21 cellular contexts compared by ENCODE assay signal in genomic region chr1:11661105-11661504, GRCh38. TPM values are rescaled to one million over a fixed set of nuclear protein-coding genes. Genes with fewer than 3 reads are reported as not detected.
DNase-seq lines count a peak whose midpoint lies in the region; ATAC-seq, FAIRE-seq and TF ChIP-seq lines count a peak whose summit lies in the region.
"Had no signal": no experiment of that assay in that cellular context is flagged by ENCODE, and none has a peak within 500 bp of the region (broad histone marks: within the 10 kb centered on the region; RNA-seq: fewer than 3 reads in every experiment).

No MANE protein-coding gene starts in this region.

- H3K36me3 ChIP-seq in HCT116 (ENCODE audit: control insufficient read depth in 1 of 2, insufficient read depth in 2 of 2, low read length in 2 of 2) (peaks cover 19 to 25% of the 10 kb centered on the region in 2 experiments), K562 (ENCODE audit: control insufficient read depth, insufficient read depth, low read length) (peaks cover 18% of the 10 kb centered on the region; the same call in 2 of the 3 replicates), neuronal stem cell (replicated peaks in 1 of 2; ENCODE audit: control insufficient read depth in 2 of 2, insufficient read depth in 2 of 2, low read length in 2 of 2) (peaks cover 10 to 30% of the 10 kb centered on the region in 2 donors)
- H3K36me3 ChIP-seq: BE2C had no signal

- BruUV-seq in HCT116 (replicated peaks; lab: Mats Ljungman, UMichigan) (no TSS peak), K562 (replicated peaks; lab: Mats Ljungman, UMichigan) (no TSS peak)

- WGBS in K562 (ENCODE audit: insufficient coverage, low coverage, missing lambda C conversion rate): 67% methylated on average over 17 of the region's 17 CpGs
- WGBS in neuronal stem cell (ENCODE audit: extremely low coverage in 2 of 2, insufficient read length in 2 of 2, insufficient replicate concordance in 1 of 2), 2 donors: no CpG with 5 or more reads among the region's 17 CpGs
- 92 to 93% methylated on average over 12 to 16 of the region's 17 CpGs for WGBS in lower leg skin, 2 donors

- FAIRE-seq in K562 (lab: Jason Lieb, UNC): no peak
- FAIRE-seq: D721Med, GM12892, GM18507, H54, HTR-8/SVneo had no signal

- CTCF ChIA-PET in HCT116 (lab: Charles Lee): no interaction called here
- CTCF ChIA-PET in K562 (lab: Yijun Ruan, JAX; ENCODE audit: low intra/inter-chr PET ratio): no interaction called here

- H2BK12ac ChIP-seq in neuronal stem cell (ENCODE audit: low read length): no peak overlapping the region

- POLR2A ChIA-PET in HCT116 (lab: Charles Lee) (no interaction called here), K562 (lab: Yijun Ruan, JAX) (interaction anchor here (0.8 to 1.2 kb wide), 2 partner anchors 8 to 14 kb away, joined by 3 to 4 read pairs; no protein-coding TSS in a partner anchor)

- H3K9ac ChIP-seq in HCT116 (ENCODE audit: low read length) (no peak overlapping the region), K562 (ENCODE audit: insufficient read depth in 1 of 2, low read depth in 2 of 2, low read length in 2 of 2) (peak overlapping the region in 1 of 2 experiments; percentile 24; a peak in 2 of 4 replicates), neuronal stem cell (ENCODE audit: low read depth, low read length, poor library complexity) (no peak overlapping the region)
- H3K9ac ChIP-seq: GM23248, KMS-11 had no signal

- H3K4me3 ChIP-seq in HCT116 (replicated peaks in 1 of 2; ENCODE audit: low read depth in 1 of 2, low read length in 2 of 2): no peak overlapping the region
- no peak overlapping the region for H3K4me3 ChIP-seq in K562
- no peak overlapping the region for H3K4me3 ChIP-seq in neuronal stem cell (ENCODE audit: low read length in 2 of 2)
- no peak overlapping the region for H3K4me3 ChIP-seq in lower leg skin (ENCODE audit: low read depth, poor library complexity, severe bottlenecking)
- H3K4me3 ChIP-seq: GM23248 had no signal

- H3K79me1 ChIP-seq in neuronal stem cell (ENCODE audit: low read depth, low read length): peaks cover 2% of the 10 kb centered on the region

- H3K9me3 ChIP-seq in HCT116 (ENCODE audit: control insufficient read depth in 1 of 2, insufficient read depth in 1 of 2, low read depth in 1 of 2, low read length in 2 of 2) (no peaks in the 10 kb centered on the region), K562 (replicated peaks; ENCODE audit: control insufficient read depth, insufficient read depth, low read depth, low read length) (no peaks in the 10 kb centered on the region; the same call in 1 of the 2 replicates), neuronal stem cell (replicated peaks in 1 of 2; ENCODE audit: control insufficient read depth in 2 of 2, insufficient read depth in 1 of 2, low read depth in 1 of 2, low read length in 2 of 2) (no peaks in the 10 kb centered on the region)
- H3K9me3 ChIP-seq: BE2C, Caco-2 had no signal

- no peak overlapping the region for H2BK15ac ChIP-seq in neuronal stem cell (ENCODE audit: low read length)

- TF ChIP-seq POLR2A in HCT116 (IDR thresholded peaks at IDR 0.05; ENCODE audit: borderline replicate concordance, extremely low read depth, insufficient read depth, insufficient read length): no peak
- TF ChIP-seq POLR2A in K562 (conservative IDR thresholded peaks at IDR 0.05): no peak
- no peak for TF ChIP-seq POLR2A in lower leg skin (IDR thresholded peaks at IDR 0.05)

- TF ChIP-seq RAD21 in HCT116 (IDR thresholded peaks at IDR 0.05; ENCODE audit: low read depth): no peak
- no peak for TF ChIP-seq RAD21 in K562 (CRISPR knock-in tag; conservative IDR thresholded peaks at IDR 0.05 in 1 of 2, IDR thresholded peaks at IDR 0.05 in 1 of 2)

- TF ChIP-seq EP300 in K562 (IDR thresholded peaks at IDR 0.05; ENCODE audit: low read length): no peak

- RAD21 ChIA-PET in HCT116 (lab: Charles Lee; ENCODE audit: low non-redundant PET in 1 of 2, low total read pairs in 2 of 2, uncharacterized antibody in 2 of 2, unreplicated experiment in 2 of 2): no interaction called here

- no peak for TF ChIP-seq CTCF in HCT116 (IDR thresholded peaks at IDR 0.05 in 2 of 3, conservative IDR thresholded peaks at IDR 0.05 in 1 of 3; ENCODE audit: borderline replicate concordance in 1 of 3, insufficient read depth in 1 of 3, low read depth in 2 of 3, low read length in 2 of 3)
- no peak for TF ChIP-seq CTCF in K562 (IDR thresholded peaks at IDR 0.05 in 2 of 3, conservative IDR thresholded peaks at IDR 0.05 in 1 of 3; ENCODE audit: insufficient read depth in 2 of 3, low read depth in 1 of 3, low read length in 3 of 3)
- TF ChIP-seq CTCF in lower leg skin (IDR thresholded peaks at IDR 0.05): no peak

- no peak overlapping the region for H4K8ac ChIP-seq in neuronal stem cell (ENCODE audit: low read depth, low read length)

- H3K27ac ChIP-seq in HCT116 (ENCODE audit: low read depth, low read length): 0 out of 2 replicates have a peak overlapping the region, but pooled peaks have one; percentile 22
- no peak overlapping the region for H3K27ac ChIP-seq in K562 (ENCODE audit: extremely low read depth, low read depth, low read length)
- H3K27ac ChIP-seq in neuronal stem cell (replicated peaks; ENCODE audit: low read length): no peak overlapping the region
- H3K27ac ChIP-seq: GM23248, KMS-11 had no signal

- DNase-seq in HCT116 (ENCODE audit: low read depth, low spot score) (no peak), K562 (ENCODE audit: extremely low read depth in 1 of 4, low spot score in 3 of 4) (no peak), neuronal stem cell (ENCODE audit: low spot score) (no peak), Ammon's horn (ENCODE audit: low spot score) (no peak), lower leg skin (ENCODE audit: low spot score in 2 of 2) (no peak), NCI-H187 treated with DMSO at 0.1 percent for 48 hours (lab: John Stamatoyannopoulos, UW) (no peak)
- DNase-seq: BE2C; C1 segment of cervical spinal cord; Caco-2; CD4-positive, CD25-positive, alpha-beta regulatory T cell; DMS79; GDM1; GM23248; HCEC 1CT had no signal

- no peak overlapping the region for H2AFZ ChIP-seq in HCT116 (ENCODE audit: low read depth, low read length, poor library complexity, severe bottlenecking)
- no peak overlapping the region for H2AFZ ChIP-seq in K562 (ENCODE audit: low read depth, low read length)
- H2AFZ ChIP-seq in neuronal stem cell (ENCODE audit: low read length): no peak overlapping the region
- H2AFZ ChIP-seq: GM23248 had no signal

- H2BK5ac ChIP-seq in neuronal stem cell (ENCODE audit: low read length): no peak overlapping the region

- H3K27me3 ChIP-seq in HCT116 (ENCODE audit: insufficient read depth, low read length) (no peaks in the 10 kb centered on the region), K562 (ENCODE audit: control insufficient read depth in 2 of 2, insufficient read depth in 2 of 2, low read length in 2 of 2) (no peaks in the 10 kb centered on the region), neuronal stem cell (ENCODE audit: control insufficient read depth in 3 of 3, insufficient read depth in 3 of 3, low read depth in 1 of 3, low read length in 3 of 3) (peaks cover 0 to 6% (median 0%) of the 10 kb centered on the region in 3 experiments)
- H3K27me3 ChIP-seq: BE2C had no signal

- in situ Hi-C loops in K562 (cut with MboI): no loop called here

- H2AK5ac ChIP-seq in neuronal stem cell (ENCODE audit: low read depth, low read length): no peak overlapping the region

- H3K18ac ChIP-seq in neuronal stem cell (ENCODE audit: low read length): no peak overlapping the region

- no peaks in the 10 kb centered on the region for H3K9me1 ChIP-seq in K562 (ENCODE audit: control insufficient read depth, insufficient read depth, low read length)

- H3K4me1 ChIP-seq in HCT116 (ENCODE audit: control insufficient read depth in 1 of 2, insufficient read depth in 2 of 2, low read length in 2 of 2) (peaks cover 9 to 26% of the 10 kb centered on the region in 2 experiments), K562 (replicated peaks in 1 of 2; ENCODE audit: control insufficient read depth in 2 of 2, insufficient read depth in 2 of 2, low read length in 2 of 2) (peaks cover 6 to 36% of the 10 kb centered on the region in 2 experiments; a peak in 4 of 5 replicates), neuronal stem cell (ENCODE audit: control insufficient read depth in 2 of 2, insufficient read depth in 1 of 2, low read depth in 1 of 2, low read length in 2 of 2) (peaks cover 0 to 3% of the 10 kb centered on the region in 2 donors)
- H3K4me1 ChIP-seq: BE2C had no signal

- intact Hi-C loops in HCT116 (cut with micrococcal nuclease) (no loop called here), K562 (cut with micrococcal nuclease) (loop anchor here (10.0 kb wide), 1 partner anchor 224 kb away; no protein-coding TSS in a partner anchor), lower leg skin (cut with DNase I; ENCODE audit: low total_unique reads) (loop anchor here (5.0 kb wide), 1 partner anchor 56 kb away; no protein-coding TSS in a partner anchor)

- ATAC-seq in HCT116 (no peak), K562 (no peak)

- H3K4me2 ChIP-seq in HCT116 (ENCODE audit: low read length) (peak overlapping the region; percentile 27), K562 (ENCODE audit: insufficient read depth, low read length) (no peak overlapping the region), neuronal stem cell (ENCODE audit: insufficient read depth, low read length, poor library complexity, severe bottlenecking) (no peak overlapping the region)
- H3K4me2 ChIP-seq: KMS-11 had no signal

- H3K9me2 ChIP-seq in HCT116 (ENCODE audit: insufficient read depth): no peaks in the 10 kb centered on the region

- no peak overlapping the region for H3K14ac ChIP-seq in neuronal stem cell (ENCODE audit: low read length)

- H2BK120ac ChIP-seq in neuronal stem cell (ENCODE audit: low read depth, low read length): no peak overlapping the region

- H4K20me1 ChIP-seq in HCT116 (ENCODE audit: insufficient read depth) (no peaks in the 10 kb centered on the region), K562 (replicated peaks; ENCODE audit: control insufficient read depth, insufficient read depth, low read length) (no peaks in the 10 kb centered on the region)

- H3K79me2 ChIP-seq in HCT116 (ENCODE audit: insufficient read depth, low read length) (0 out of 2 replicates have a peak, but pooled peaks cover 5% of the 10 kb centered on the region), K562 (ENCODE audit: control insufficient read depth, insufficient read depth, low read length) (peaks cover 7% of the 10 kb centered on the region; the same call in 2 of the 3 replicates)

- no peak overlapping the region for H3K4ac ChIP-seq in neuronal stem cell (ENCODE audit: low read length)

- no peak overlapping the region for H4K91ac ChIP-seq in neuronal stem cell (ENCODE audit: low read depth, low read length, poor library complexity)

- H3K23ac ChIP-seq in neuronal stem cell (ENCODE audit: low read depth, low read length, poor library complexity): peak overlapping the region; percentile 73

RNA-seq across cellular contexts. Expression of gene FBXO6, which starts 2.9 kb away (rescaled TPM):
- 22.8 TPM for total RNA-seq in HCT116 (2021; ENCODE audit: unreplicated experiment)
- polyA plus RNA-seq in HCT116 (2012): 28.7 and 30.6 TPM in 2 replicates
- total RNA-seq in K562 (2011; cell fraction: chromatin; rRNA removed; ENCODE audit: low replicate concordance): 3.1 and 10.3 TPM in 2 replicates
- 13.0 and 14.1 TPM in 2 replicates for total RNA-seq in K562 (2011; cell fraction: nucleolus; rRNA removed)
- total RNA-seq in K562 (2011; cell fraction: nucleoplasm; rRNA removed): 7.6 and 11.3 TPM in 2 replicates
- total RNA-seq in K562 (2014; rRNA removed): 44.1 and 44.9 TPM in 2 replicates
- total RNA-seq in K562 (2014; rRNA removed; fragmentation: Illumina TruSeq; extraction: Trizol): 9.6 and 15.2 TPM in 2 replicates
- 23.8 and 24.5 TPM in 2 replicates for total RNA-seq in K562 (2015; rRNA removed; fragmentation: Illumina TruSeq; extraction: Trizol)
- total RNA-seq in K562 (2021): 23.2 and 24.9 TPM in 2 replicates
- 35.2 and 64.0 TPM in 2 replicates for polyA plus RNA-seq in K562 (2011; rRNA removed)
- 96.3 and 104 TPM in 2 replicates for polyA plus RNA-seq in K562 (2011; cell fraction: cytosol; rRNA removed)
- polyA plus RNA-seq in K562 (2011; cell fraction: nucleus; rRNA removed): 14.1 and 20.6 TPM in 2 replicates
- 26.0 and 39.2 TPM in 2 replicates for polyA plus RNA-seq in K562 (2012)
- 34.1 and 34.7 TPM in 2 replicates for polyA plus RNA-seq in K562 (2014; fragmentation: Illumina TruSeq; extraction: Trizol)
- 10 to 100 TPM; 10.6 to 16.4 TPM for polyA plus RNA-seq in K562 (2014; fragmentation: Nextera tagmentation; extraction: Ambion mirVana)
- 45.8 and 49.6 TPM in 2 replicates for polyA plus RNA-seq in K562 (2014; rRNA removed)
- 15.9 and 20.2 TPM in 2 replicates for polyA minus RNA-seq in K562 (2011; rRNA and poly(A)+ RNA removed)
- polyA minus RNA-seq in K562 (2011; cell fraction: cytosol; rRNA and poly(A)+ RNA removed): 14.4 and 33.6 TPM in 2 replicates
- polyA minus RNA-seq in K562 (2011; cell fraction: nucleus; rRNA and poly(A)+ RNA removed): 6.2 and 9.4 TPM in 2 replicates
- polyA plus RNA-seq in neuronal stem cell (2013, experiment 1 of 2): 1.4 TPM
- 1.5 TPM for polyA plus RNA-seq in neuronal stem cell (2013, experiment 2 of 2)
- total RNA-seq in lower leg skin: 10 to 100 TPM; 14.1 to 18.8 (median 16.7) TPM
- total RNA-seq: A172 had no signal

RNA-seq across cellular contexts. Expression of gene FBXO44, which starts 6.4 kb away (rescaled TPM):
- total RNA-seq in HCT116 (2021; ENCODE audit: unreplicated experiment): 60.9 TPM
- 51.1 and 54.2 TPM in 2 replicates for polyA plus RNA-seq in HCT116 (2012)
- total RNA-seq in K562 (2011; cell fraction: chromatin; rRNA removed; ENCODE audit: low replicate concordance): 25.1 and 57.8 TPM in 2 replicates
- 47.5 and 48.8 TPM in 2 replicates for total RNA-seq in K562 (2011; cell fraction: nucleolus; rRNA removed)
- total RNA-seq in K562 (2011; cell fraction: nucleoplasm; rRNA removed): 32.2 and 35.3 TPM in 2 replicates
- total RNA-seq in K562 (2014; rRNA removed): 11.6 and 14.7 TPM in 2 replicates
- total RNA-seq in K562 (2014; rRNA removed; fragmentation: Illumina TruSeq; extraction: Trizol): 2.6 and 3.9 TPM in 2 replicates
- total RNA-seq in K562 (2015; rRNA removed; fragmentation: Illumina TruSeq; extraction: Trizol): 6.1 and 6.7 TPM in 2 replicates
- total RNA-seq in K562 (2021): 15.7 and 16.4 TPM in 2 replicates
- polyA plus RNA-seq in K562 (2011; rRNA removed): 8.3 and 18.1 TPM in 2 replicates
- 18.0 and 19.5 TPM in 2 replicates for polyA plus RNA-seq in K562 (2011; cell fraction: cytosol; rRNA removed)
- 93.3 and 93.5 TPM in 2 replicates for polyA plus RNA-seq in K562 (2011; cell fraction: nucleus; rRNA removed)
- 11.8 and 19.7 TPM in 2 replicates for polyA plus RNA-seq in K562 (2012)
- polyA plus RNA-seq in K562 (2014; fragmentation: Illumina TruSeq; extraction: Trizol): 5.9 and 9.8 TPM in 2 replicates
- polyA plus RNA-seq in K562 (2014; fragmentation: Nextera tagmentation; extraction: Ambion mirVana): 1 to 10 TPM in 1 of 2 experiments, under 1 TPM in 1; 0.69 to 1.3 TPM
- 20.9 and 23.7 TPM in 2 replicates for polyA plus RNA-seq in K562 (2014; rRNA removed)
- 5.7 and 7.3 TPM in 2 replicates for polyA minus RNA-seq in K562 (2011; rRNA and poly(A)+ RNA removed)
- polyA minus RNA-seq in K562 (2011; cell fraction: cytosol; rRNA and poly(A)+ RNA removed): 3.5 and 14.7 TPM in 2 replicates
- 29.5 and 46.7 TPM in 2 replicates for polyA minus RNA-seq in K562 (2011; cell fraction: nucleus; rRNA and poly(A)+ RNA removed)
- polyA plus RNA-seq in neuronal stem cell (2013, experiment 1 of 2): 16.4 TPM
- polyA plus RNA-seq in neuronal stem cell (2013, experiment 2 of 2): 16.6 TPM
- total RNA-seq in lower leg skin: 10 to 100 TPM; 25.0 to 32.3 (median 27.0) TPM

RNA-seq across cellular contexts. Expression of gene FBXO2, which starts 6.9 kb away (rescaled TPM):
- 81.1 TPM for total RNA-seq in HCT116 (2021; ENCODE audit: unreplicated experiment)
- polyA plus RNA-seq in HCT116 (2012): 111 and 154 TPM in 2 replicates
- total RNA-seq in K562 (2011; cell fraction: chromatin; rRNA removed; ENCODE audit: low replicate concordance): 0.76 and 1.9 TPM in 2 replicates
- total RNA-seq in K562 (2011; cell fraction: nucleolus; rRNA removed): 1.7 and 1.8 TPM in 2 replicates
- 1.3 and 1.5 TPM in 2 replicates for total RNA-seq in K562 (2011; cell fraction: nucleoplasm; rRNA removed)
- total RNA-seq in K562 (2014; rRNA removed): 1.1 and 1.9 TPM in 2 replicates
- 0.16 and 0.25 TPM in 2 replicates for total RNA-seq in K562 (2014; rRNA removed; fragmentation: Illumina TruSeq; extraction: Trizol)
- 0.22 and 0.41 TPM in 2 replicates for total RNA-seq in K562 (2015; rRNA removed; fragmentation: Illumina TruSeq; extraction: Trizol)
- total RNA-seq in K562 (2021): 1.4 and 1.7 TPM in 2 replicates
- polyA plus RNA-seq in K562 (2011; rRNA removed): 1.1 and 2.8 TPM in 2 replicates
- 2.6 and 3.2 TPM in 2 replicates for polyA plus RNA-seq in K562 (2011; cell fraction: cytosol; rRNA removed)
- polyA plus RNA-seq in K562 (2011; cell fraction: nucleus; rRNA removed): 4.5 and 6.3 TPM in 2 replicates
- polyA plus RNA-seq in K562 (2012): 1.6 and 1.8 TPM in 2 replicates
- polyA plus RNA-seq in K562 (2014; fragmentation: Illumina TruSeq; extraction: Trizol): 0.27 and 0.46 TPM in 2 replicates
- polyA plus RNA-seq in K562 (2014; fragmentation: Nextera tagmentation; extraction: Ambion mirVana): under 1 TPM; 0.04 to 0.27 TPM
- polyA plus RNA-seq in K562 (2014; rRNA removed): 1.6 and 2.2 TPM in 2 replicates
- polyA minus RNA-seq in K562 (2011; rRNA and poly(A)+ RNA removed): 0.21 and 0.48 TPM in 2 replicates
- polyA minus RNA-seq in K562 (2011; cell fraction: cytosol; rRNA and poly(A)+ RNA removed): 0.57 and 2.8 TPM in 2 replicates
- 0.67 and 1.4 TPM in 2 replicates for polyA minus RNA-seq in K562 (2011; cell fraction: nucleus; rRNA and poly(A)+ RNA removed)
- polyA plus RNA-seq in neuronal stem cell (2013, experiment 1 of 2): 7.1 TPM
- polyA plus RNA-seq in neuronal stem cell (2013, experiment 2 of 2): 7.2 TPM
- 10 to 100 TPM in 3 of 4 donors, 1 to 10 TPM in 1; 9.1 to 19.5 (median 14.9) TPM for total RNA-seq in lower leg skin

RNA-seq across cellular contexts. Expression of gene MAD2L2, which starts 19.8 kb away (rescaled TPM):
- total RNA-seq in HCT116 (2021; ENCODE audit: unreplicated experiment) (93.8 TPM), K562 (2014; rRNA removed) (286 and 326 TPM in 2 replicates), K562 (2014; rRNA removed; fragmentation: Illumina TruSeq; extraction: Trizol) (69.7 and 100 TPM in 2 replicates), K562 (2015; rRNA removed; fragmentation: Illumina TruSeq; extraction: Trizol) (143 TPM in 2 replicates), K562 (2021) (211 and 212 TPM in 2 replicates), lower leg skin (10 to 100 TPM; 22.7 to 40.0 (median 32.5) TPM)
- polyA plus RNA-seq in HCT116 (2012): 153 and 176 TPM in 2 replicates
- 61.6 and 182 TPM in 2 replicates for total RNA-seq in K562 (2011; cell fraction: chromatin; rRNA removed; ENCODE audit: low replicate concordance)
- 209 and 213 TPM in 2 replicates for total RNA-seq in K562 (2011; cell fraction: nucleolus; rRNA removed)
- total RNA-seq in K562 (2011; cell fraction: nucleoplasm; rRNA removed): 129 and 143 TPM in 2 replicates
- polyA plus RNA-seq in K562 (2011; rRNA removed) (138 and 190 TPM in 2 replicates), K562 (2014; fragmentation: Illumina TruSeq; extraction: Trizol) (185 and 189 TPM in 2 replicates), K562 (2014; fragmentation: Nextera tagmentation; extraction: Ambion mirVana) (10 to 100 TPM; 12.4 to 25.9 TPM), K562 (2014; rRNA removed) (270 and 279 TPM in 2 replicates)
- 297 and 419 TPM in 2 replicates for polyA plus RNA-seq in K562 (2011; cell fraction: cytosol; rRNA removed)
- 289 and 315 TPM in 2 replicates for polyA plus RNA-seq in K562 (2011; cell fraction: nucleus; rRNA removed)
- polyA plus RNA-seq in K562 (2012): 217 and 239 TPM in 2 replicates
- polyA minus RNA-seq in K562 (2011; rRNA and poly(A)+ RNA removed): 95.3 and 109 TPM in 2 replicates
- polyA minus RNA-seq in K562 (2011; cell fraction: cytosol; rRNA and poly(A)+ RNA removed): 94.6 and 115 TPM in 2 replicates
- polyA minus RNA-seq in K562 (2011; cell fraction: nucleus; rRNA and poly(A)+ RNA removed): 71.6 and 96.6 TPM in 2 replicates
- 132 TPM for polyA plus RNA-seq in neuronal stem cell (2013, experiment 1 of 2)
- polyA plus RNA-seq in neuronal stem cell (2013, experiment 2 of 2): 126 TPM

RNA-seq across cellular contexts. Expression of gene DRAXIN, which starts 30.4 kb away (rescaled TPM):
- 0.47 TPM for total RNA-seq in HCT116 (2021; ENCODE audit: unreplicated experiment)
- polyA plus RNA-seq in HCT116 (2012): 0.20 and 0.30 TPM in 2 replicates
- not detected in 2 replicates for total RNA-seq in K562 (2011; cell fraction: chromatin; rRNA removed; ENCODE audit: low replicate concordance)
- not detected in 2 replicates for total RNA-seq in K562 (2011; cell fraction: nucleolus; rRNA removed)
- total RNA-seq in K562 (2011; cell fraction: nucleoplasm; rRNA removed): not detected in 2 replicates
- total RNA-seq in K562 (2014; rRNA removed): not detected in 2 replicates
- total RNA-seq in K562 (2014; rRNA removed; fragmentation: Illumina TruSeq; extraction: Trizol): 0.04 TPM in 1 of 2 replicates, not detected in the other
- total RNA-seq in K562 (2015; rRNA removed; fragmentation: Illumina TruSeq; extraction: Trizol): under 0.01 TPM in 1 of 2 replicates, not detected in the other
- total RNA-seq in K562 (2021): not detected in 2 replicates
- 0.01 TPM in 1 of 2 replicates, not detected in the other for polyA plus RNA-seq in K562 (2011; rRNA removed)
- 0.01 TPM in 1 of 2 replicates, not detected in the other for polyA plus RNA-seq in K562 (2011; cell fraction: cytosol; rRNA removed)
- polyA plus RNA-seq in K562 (2011; cell fraction: nucleus; rRNA removed): not detected in 2 replicates
- 0.01 TPM in 2 replicates for polyA plus RNA-seq in K562 (2012)
- not detected in 2 replicates for polyA plus RNA-seq in K562 (2014; fragmentation: Illumina TruSeq; extraction: Trizol)
- polyA plus RNA-seq in K562 (2014; fragmentation: Nextera tagmentation; extraction: Ambion mirVana): under 1 TPM in 1 of 2 experiments, not detected in 1; 0.01 TPM
- 0.01 TPM in 1 of 2 replicates, not detected in the other for polyA plus RNA-seq in K562 (2014; rRNA removed)
- not detected in 2 replicates for polyA minus RNA-seq in K562 (2011; rRNA and poly(A)+ RNA removed)
- polyA minus RNA-seq in K562 (2011; cell fraction: cytosol; rRNA and poly(A)+ RNA removed): not detected in 2 replicates
- polyA minus RNA-seq in K562 (2011; cell fraction: nucleus; rRNA and poly(A)+ RNA removed): not detected in 2 replicates
- 9.5 TPM for polyA plus RNA-seq in neuronal stem cell (2013, experiment 1 of 2)
- 9.7 TPM for polyA plus RNA-seq in neuronal stem cell (2013, experiment 2 of 2)
- total RNA-seq in lower leg skin: under 1 TPM in 3 of 4 donors, not detected in 1; 0.15 to 0.52 (median 0.36) TPM
- total RNA-seq: CD4-positive, CD25-positive, alpha-beta regulatory T cell had no signal

Comparison
In these comparisons a context has a peak if more than half of its experiments do, and no peak if none do; other contexts are left out.
1. Of the 22 proteins assayed by ChIP-seq in both K562 and HCT116: peak only in K562: ZBTB33; only in HCT116: none; in both: none; in neither: 21.